1 cellular context compared by ENCODE assay signal in genomic region chr6:52389264-52389625, GRCh38.
A peak's percentile ranks its signal among the peaks of the same experiment; 100 is the strongest.
TF ChIP-seq lines count a peak whose summit lies in the region.

No MANE protein-coding gene starts in this region.

TF ChIP-seq in K562, 482 proteins besides CTCF, POLR2A, EP300 and RAD21 (continued from another document and continues in another):
- no peak for TF ChIP-seq SRSF7 (optimal IDR thresholded peaks at IDR 0.05; ENCODE audit: low read depth, low read length)
- no peak for TF ChIP-seq CREB5 (CRISPR knock-in tag; IDR thresholded peaks at IDR 0.05)
- no peak for TF ChIP-seq C11orf30 (IDR thresholded peaks at IDR 0.05; ENCODE audit: low read depth)
- peak; percentile 49; the same call in 1 of the 2 replicates for TF ChIP-seq POLR2AphosphoS5 (IDR thresholded peaks at IDR 0.05; ENCODE audit: control insufficient read depth, insufficient read depth, low read depth, low read length)
- TF ChIP-seq CBX3 (IDR thresholded peaks at IDR 0.05; ENCODE audit: borderline replicate concordance in 1 of 2, low read length in 2 of 2) = no peak
- TF ChIP-seq NFATC3 (IDR thresholded peaks at IDR 0.05) = no peak
- no peak for TF ChIP-seq KDM2B (CRISPR knock-in tag; IDR thresholded peaks at IDR 0.05)
- TF ChIP-seq ZNF444 (CRISPR knock-in tag; IDR thresholded peaks at IDR 0.05) = no peak
- TF ChIP-seq, protein P1, sequence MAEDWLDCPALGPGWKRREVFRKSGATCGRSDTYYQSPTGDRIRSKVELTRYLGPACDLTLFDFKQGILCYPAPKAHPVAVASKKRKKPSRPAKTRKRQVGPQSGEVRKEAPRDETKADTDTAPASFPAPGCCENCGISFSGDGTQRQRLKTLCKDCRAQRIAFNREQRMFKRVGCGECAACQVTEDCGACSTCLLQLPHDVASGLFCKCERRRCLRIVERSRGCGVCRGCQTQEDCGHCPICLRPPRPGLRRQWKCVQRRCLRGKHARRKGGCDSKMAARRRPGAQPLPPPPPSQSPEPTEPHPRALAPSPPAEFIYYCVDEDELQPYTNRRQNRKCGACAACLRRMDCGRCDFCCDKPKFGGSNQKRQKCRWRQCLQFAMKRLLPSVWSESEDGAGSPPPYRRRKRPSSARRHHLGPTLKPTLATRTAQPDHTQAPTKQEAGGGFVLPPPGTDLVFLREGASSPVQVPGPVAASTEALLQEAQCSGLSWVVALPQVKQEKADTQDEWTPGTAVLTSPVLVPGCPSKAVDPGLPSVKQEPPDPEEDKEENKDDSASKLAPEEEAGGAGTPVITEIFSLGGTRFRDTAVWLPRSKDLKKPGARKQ (CRISPR knock-in tag; IDR thresholded peaks at IDR 0.05) = no peak
- TF ChIP-seq ELF2 (CRISPR knock-in tag; IDR thresholded peaks at IDR 0.05) = no peak
- TF ChIP-seq ZNF133 (CRISPR knock-in tag; IDR thresholded peaks at IDR 0.05) = no peak
- 0 out of 2 replicates have a peak, but pooled peaks have one; percentile 29 for TF ChIP-seq RNF2 (IDR thresholded peaks at IDR 0.05)
- TF ChIP-seq PRDM10 (IDR thresholded peaks at IDR 0.05; ENCODE audit: partially characterized antibody) = no peak
- no peak for TF ChIP-seq CBX8 (IDR thresholded peaks at IDR 0.05; ENCODE audit: borderline replicate concordance, extremely low read depth, low read depth, low read length, poor library complexity, severe bottlenecking)
- TF ChIP-seq, protein P2, sequence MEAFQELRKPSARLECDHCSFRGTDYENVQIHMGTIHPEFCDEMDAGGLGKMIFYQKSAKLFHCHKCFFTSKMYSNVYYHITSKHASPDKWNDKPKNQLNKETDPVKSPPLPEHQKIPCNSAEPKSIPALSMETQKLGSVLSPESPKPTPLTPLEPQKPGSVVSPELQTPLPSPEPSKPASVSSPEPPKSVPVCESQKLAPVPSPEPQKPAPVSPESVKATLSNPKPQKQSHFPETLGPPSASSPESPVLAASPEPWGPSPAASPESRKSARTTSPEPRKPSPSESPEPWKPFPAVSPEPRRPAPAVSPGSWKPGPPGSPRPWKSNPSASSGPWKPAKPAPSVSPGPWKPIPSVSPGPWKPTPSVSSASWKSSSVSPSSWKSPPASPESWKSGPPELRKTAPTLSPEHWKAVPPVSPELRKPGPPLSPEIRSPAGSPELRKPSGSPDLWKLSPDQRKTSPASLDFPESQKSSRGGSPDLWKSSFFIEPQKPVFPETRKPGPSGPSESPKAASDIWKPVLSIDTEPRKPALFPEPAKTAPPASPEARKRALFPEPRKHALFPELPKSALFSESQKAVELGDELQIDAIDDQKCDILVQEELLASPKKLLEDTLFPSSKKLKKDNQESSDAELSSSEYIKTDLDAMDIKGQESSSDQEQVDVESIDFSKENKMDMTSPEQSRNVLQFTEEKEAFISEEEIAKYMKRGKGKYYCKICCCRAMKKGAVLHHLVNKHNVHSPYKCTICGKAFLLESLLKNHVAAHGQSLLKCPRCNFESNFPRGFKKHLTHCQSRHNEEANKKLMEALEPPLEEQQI (IDR thresholded peaks at IDR 0.05) = no peak
- TF ChIP-seq ZBTB26 (CRISPR knock-in tag; IDR thresholded peaks at IDR 0.05) = no peak
- TF ChIP-seq NFE2 (IDR thresholded peaks at IDR 0.05; ENCODE audit: low read depth) = no peak
- TF ChIP-seq CXXC5 (CRISPR knock-in tag; IDR thresholded peaks at IDR 0.05) = no peak
- no peak for TF ChIP-seq SIN3A (IDR thresholded peaks at IDR 0.05; ENCODE audit: borderline replicate concordance in 2 of 2, control insufficient read depth in 1 of 2, low read depth in 2 of 2, low read length in 2 of 2)
- TF ChIP-seq MED1 (CRISPR knock-in tag; IDR thresholded peaks at IDR 0.05; ENCODE audit: borderline replicate concordance) = no peak
- no peak for TF ChIP-seq FOSL1 (tag; conservative IDR thresholded peaks at IDR 0.05)
- TF ChIP-seq NEUROD1 (IDR thresholded peaks at IDR 0.05; ENCODE audit: borderline replicate concordance, low read depth, low read length, partially characterized antibody) = no peak
- no peak for TF ChIP-seq CHD4 (IDR thresholded peaks at IDR 0.05; ENCODE audit: insufficient read depth, insufficient replicate concordance, low read depth, low read length, poor library complexity, severe bottlenecking)
- TF ChIP-seq GATAD2A (IDR thresholded peaks at IDR 0.05) = peak; percentile 21; the same call in 1 of the 2 replicates
- no peak for TF ChIP-seq RFX7 (CRISPR knock-in tag; IDR thresholded peaks at IDR 0.05)
- TF ChIP-seq EHMT2 (IDR thresholded peaks at IDR 0.05) = peak; percentile 54; the same call in 1 of the 2 replicates
- TF ChIP-seq MLLT1 (IDR thresholded peaks at IDR 0.05) = no peak
- TF ChIP-seq TBP (optimal IDR thresholded peaks at IDR 0.05; ENCODE audit: low read depth, low read length) = no peak
- no peak for TF ChIP-seq NUFIP1 (IDR thresholded peaks at IDR 0.05; ENCODE audit: partially characterized antibody)
- peak; percentile 71 for TF ChIP-seq MTA2 (IDR thresholded peaks at IDR 0.05; ENCODE audit: low read depth)
- peak; percentile 78 for TF ChIP-seq TEAD4 (IDR thresholded peaks at IDR 0.05; ENCODE audit: low read length)
- TF ChIP-seq TEAD4 (CRISPR knock-in tag; IDR thresholded peaks at IDR 0.05; ENCODE audit: borderline replicate concordance) = no peak
- no peak for TF ChIP-seq SNIP1 (IDR thresholded peaks at IDR 0.05; ENCODE audit: low read depth)
- TF ChIP-seq, protein P3, sequence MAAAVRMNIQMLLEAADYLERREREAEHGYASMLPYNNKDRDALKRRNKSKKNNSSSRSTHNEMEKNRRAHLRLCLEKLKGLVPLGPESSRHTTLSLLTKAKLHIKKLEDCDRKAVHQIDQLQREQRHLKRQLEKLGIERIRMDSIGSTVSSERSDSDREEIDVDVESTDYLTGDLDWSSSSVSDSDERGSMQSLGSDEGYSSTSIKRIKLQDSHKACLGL (CRISPR knock-in tag; IDR thresholded peaks at IDR 0.05; ENCODE audit: borderline replicate concordance, poor library complexity, severe bottlenecking) = no peak
- TF ChIP-seq CTCFL (IDR thresholded peaks at IDR 0.05; ENCODE audit: borderline replicate concordance, insufficient read depth, low read depth, low read length, poor library complexity, severe bottlenecking) = no peak
- TF ChIP-seq, protein P4, sequence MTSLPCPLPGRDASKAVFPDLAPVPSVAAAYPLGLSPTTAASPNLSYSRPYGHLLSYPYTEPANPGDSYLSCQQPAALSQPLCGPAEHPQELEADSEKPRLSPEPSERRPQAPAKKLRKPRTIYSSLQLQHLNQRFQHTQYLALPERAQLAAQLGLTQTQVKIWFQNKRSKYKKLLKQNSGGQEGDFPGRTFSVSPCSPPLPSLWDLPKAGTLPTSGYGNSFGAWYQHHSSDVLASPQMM (CRISPR knock-in tag; IDR thresholded peaks at IDR 0.05) = no peak
- TF ChIP-seq SIRT6 (IDR thresholded peaks at IDR 0.05; ENCODE audit: low read depth, low read length) = no peak
- peak; percentile 27 to 53; a peak in 1 of 4 replicates for TF ChIP-seq TRIM24 (IDR thresholded peaks at IDR 0.05)
- no peak for TF ChIP-seq ZFPM2 (CRISPR knock-in tag; IDR thresholded peaks at IDR 0.05)
- no peak for TF ChIP-seq ZNF253 (CRISPR knock-in tag; conservative IDR thresholded peaks at IDR 0.05)
- no peak for TF ChIP-seq ETV6 (IDR thresholded peaks at IDR 0.05; ENCODE audit: borderline replicate concordance in 1 of 2, low read depth in 2 of 2, low read length in 1 of 2)
- TF ChIP-seq ETV6 (CRISPR knock-in tag; IDR thresholded peaks at IDR 0.05; ENCODE audit: borderline replicate concordance) = no peak
- TF ChIP-seq TCF3 (CRISPR knock-in tag; IDR thresholded peaks at IDR 0.05) = peak; percentile 63
- TF ChIP-seq KAT2B (IDR thresholded peaks at IDR 0.05; ENCODE audit: low read depth, low read length) = no peak
- TF ChIP-seq POLR2AphosphoS2 (IDR thresholded peaks at IDR 0.05; ENCODE audit: low read length) = no peak
- no peak for TF ChIP-seq SMAD3 (CRISPR knock-in tag; conservative IDR thresholded peaks at IDR 0.05)
- TF ChIP-seq GABPB1 (CRISPR knock-in tag; IDR thresholded peaks at IDR 0.05) = no peak
- TF ChIP-seq ZNF23 (CRISPR knock-in tag; IDR thresholded peaks at IDR 0.05) = no peak
- TF ChIP-seq ZNF277 (CRISPR knock-in tag; IDR thresholded peaks at IDR 0.05; ENCODE audit: borderline replicate concordance) = no peak
- no peak for TF ChIP-seq ZNF830 (CRISPR knock-in tag; IDR thresholded peaks at IDR 0.05)
- TF ChIP-seq BHLHE40 (IDR thresholded peaks at IDR 0.05; ENCODE audit: low read length) = no peak
- no peak for TF ChIP-seq MCM2 (IDR thresholded peaks at IDR 0.05; ENCODE audit: low read depth)
- TF ChIP-seq FOXK1 (CRISPR knock-in tag; IDR thresholded peaks at IDR 0.05; ENCODE audit: borderline replicate concordance) = no peak
- no peak for TF ChIP-seq PTRF (tag; IDR thresholded peaks at IDR 0.05)
- TF ChIP-seq ZFX (CRISPR knock-in tag; IDR thresholded peaks at IDR 0.05) = no peak
- peak; percentile 60 for TF ChIP-seq EGR1 (conservative IDR thresholded peaks at IDR 0.05)
- TF ChIP-seq MAFK (IDR thresholded peaks at IDR 0.05; ENCODE audit: low read length) = no peak
- no peak for TF ChIP-seq ZNF3 (CRISPR knock-in tag; IDR thresholded peaks at IDR 0.05)
